ENCODE assay signal across 13 cellular contexts in genomic region chr2:60839126-60839813, GRCh38. TPM values are rescaled to one million over a fixed set of nuclear protein-coding genes. Genes with fewer than 3 reads are reported as not detected.
DNase-seq lines count a peak whose midpoint lies in the region; ATAC-seq, FAIRE-seq and TF ChIP-seq lines count a peak whose summit lies in the region.
"Had no signal": no experiment of that assay in that cellular context is flagged by ENCODE, and none has a peak within 500 bp of the region (broad histone marks: within the 10 kb centered on the region; RNA-seq: fewer than 3 reads in every experiment).

No MANE protein-coding gene starts in this region.

- no peak overlapping the region for H3K27ac ChIP-seq in KMS-11
- H3K27ac ChIP-seq: A549, adrenal gland had no signal

- no peak for TF ChIP-seq POLR2A in lower leg skin (IDR thresholded peaks at IDR 0.05)

- WGBS in lower leg skin, 2 donors = 90 to 93% methylated on average over 9 of the region's 9 CpGs

- TF ChIP-seq CTCF in KMS-11 (conservative IDR thresholded peaks at IDR 0.05; ENCODE audit: low read depth, low read length) (no peak), lower leg skin (IDR thresholded peaks at IDR 0.05) (no peak)

- FAIRE-seq in GM19239 (lab: Jason Lieb, UNC) = peak; percentile 97
- FAIRE-seq: A549, endothelial cell of umbilical vein had no signal

- no peak overlapping the region for H2AFZ ChIP-seq in KMS-11 (ENCODE audit: low read depth)

- H3K4me2 ChIP-seq in KMS-11 = peak overlapping the region; percentile 11; the same call in 1 of the 2 replicates
- H3K4me2 ChIP-seq: A549 had no signal

- no peaks in the 10 kb centered on the region for H3K79me2 ChIP-seq in KMS-11 (ENCODE audit: insufficient read depth, low read depth)

- H4K20me1 ChIP-seq in KMS-11 (ENCODE audit: insufficient read depth) = no peaks in the 10 kb centered on the region

- no peaks in the 10 kb centered on the region for H3K36me3 ChIP-seq in KMS-11 (ENCODE audit: insufficient read depth)
- H3K36me3 ChIP-seq: adrenal gland had no signal

- no peaks in the 10 kb centered on the region for H3K27me3 ChIP-seq in KMS-11 (ENCODE audit: insufficient read depth, low read depth)
- H3K27me3 ChIP-seq: adrenal gland had no signal

- peaks cover 57% of the 10 kb centered on the region for H3K4me1 ChIP-seq in KMS-11 (ENCODE audit: low read depth, poor library complexity, severe bottlenecking)
- H3K4me1 ChIP-seq: A549, adrenal gland had no signal

- ATAC-seq in HG02763 (IDR thresholded peaks at IDR 0.05; ENCODE audit: unreplicated experiment) (peak; percentile 34), GM19324 (IDR thresholded peaks at IDR 0.05; ENCODE audit: low FRiP score, unreplicated experiment) (no peak)
- ATAC-seq: A549, PC-3 had no signal

- intact Hi-C loops in lower leg skin (cut with DNase I; ENCODE audit: low total_unique reads) = no loop called here

- no peak overlapping the region for H3K9ac ChIP-seq in KMS-11

- H3K4me3 ChIP-seq in KMS-11 (IDR thresholded peaks at IDR 0.05; ENCODE audit: insufficient read depth, low read depth, low read length) (no peak overlapping the region), lower leg skin (ENCODE audit: low read depth, poor library complexity, severe bottlenecking) (no peak overlapping the region)
- H3K4me3 ChIP-seq: A549, adrenal gland had no signal

- DNase-seq in ELF-1 (ENCODE audit: low read depth, low spot score) = peak; percentile 53
- no peak for DNase-seq in GM19239 (ENCODE audit: insufficient read length, low spot score)
- DNase-seq in lower leg skin (ENCODE audit: low spot score in 2 of 2) = no peak
- no peak for DNase-seq in NCI-H2227 (lab: John Stamatoyannopoulos, UW; ENCODE audit: unreplicated experiment)
- no peak for DNase-seq in NCI-H345 treated with DMSO at 0.1 percent for 48 hours (lab: John Stamatoyannopoulos, UW; ENCODE audit: unreplicated experiment)
- DNase-seq: activated CD4-positive, alpha-beta T cell treated with anti-CD3 and anti-CD28 coated beads for 48 hours; adrenal gland; PC-3 had no signal

RNA-seq across cellular contexts. Expression of gene REL, which starts 42.1 kb away (rescaled TPM):
- total RNA-seq in lower leg skin = 10 to 100 TPM; 33.8 to 56.2 (median 41.2) TPM
